8 cellular contexts compared by ENCODE assay signal in genomic region chrX:119655125-119655524, GRCh38. TPM values are rescaled to one million over a fixed set of nuclear protein-coding genes. Genes with fewer than 3 reads are reported as not detected.
DNase-seq lines count a peak whose midpoint lies in the region; ATAC-seq, FAIRE-seq and TF ChIP-seq lines count a peak whose summit lies in the region.

No MANE protein-coding gene starts in this region.

- H3K9me3 ChIP-seq in fibroblast of lung (ENCODE audit: control insufficient read depth, insufficient read depth, low read depth, low read length), result no peaks in the 10 kb centered on the region

- no peak overlapping the region for H3K4me2 ChIP-seq in fibroblast of lung (ENCODE audit: extremely low read depth, insufficient read depth, low read length)

- no peaks in the 10 kb centered on the region for H3K27me3 ChIP-seq in fibroblast of lung (ENCODE audit: control insufficient read depth, insufficient read depth, low read length)

- no peak for ATAC-seq in GM19395 (IDR thresholded peaks at IDR 0.05; ENCODE audit: unreplicated experiment)
- no peak for ATAC-seq in GM18519 (IDR thresholded peaks at IDR 0.05; ENCODE audit: low FRiP score, unreplicated experiment)

- DNase-seq in H54 (ENCODE audit: insufficient read length, low spot score) (peak; percentile 41), fibroblast of lung (ENCODE audit: low read depth in 2 of 2) (peak; percentile 63 to 90), NCI-H526 treated with DMSO at 0.1 percent for 48 hours (lab: John Stamatoyannopoulos, UW) (no peak), COLO668 (lab: John Stamatoyannopoulos, UW; ENCODE audit: unreplicated experiment) (no peak)
- peak; percentile 74 for DNase-seq in activated CD8-positive, alpha-beta memory T cell treated with anti-CD3 and anti-CD28 coated beads for 24 hours
- peak in 3 of 4 experiments; percentile 25 to 48 (median 35) for DNase-seq in stimulated activated CD4-positive, alpha-beta T cell treated with anti-CD3 and anti-CD28 coated beads, Interleukin-1b, Interleukin-23, amount 100 ng/mL, for 24 hours (ENCODE audit: low read depth in 4 of 4, low spot score in 1 of 4)

- no peak overlapping the region for H3K9ac ChIP-seq in fibroblast of lung (ENCODE audit: insufficient read depth, low read length)

- H3K4me1 ChIP-seq in fibroblast of lung (ENCODE audit: control insufficient read depth, extremely low read depth, insufficient read depth, low read length), result peaks cover 2% of the 10 kb centered on the region

- H3K36me3 ChIP-seq in fibroblast of lung (ENCODE audit: control insufficient read depth, insufficient read depth, low read length), result no peaks in the 10 kb centered on the region

- H2AFZ ChIP-seq in fibroblast of lung (ENCODE audit: low read length), result no peak overlapping the region

- no peak overlapping the region for H3K27ac ChIP-seq in fibroblast of lung (ENCODE audit: insufficient read depth, low read length)

- TF ChIP-seq CTCF in fibroblast of lung (conservative IDR thresholded peaks at IDR 0.05 in 1 of 2, IDR thresholded peaks at IDR 0.05 in 1 of 2; ENCODE audit: low read depth in 1 of 2, low read length in 2 of 2), result no peak

- H3K79me2 ChIP-seq in fibroblast of lung (ENCODE audit: control insufficient read depth, insufficient read depth, low read length), result no peaks in the 10 kb centered on the region

- no peak for TF ChIP-seq POLR2A in H54 (IDR thresholded peaks at IDR 0.05; ENCODE audit: low read depth, low read length)

- no peaks in the 10 kb centered on the region for H4K20me1 ChIP-seq in fibroblast of lung (ENCODE audit: control insufficient read depth, extremely low read depth, insufficient read depth, low read length)

- no peak overlapping the region for H3K4me3 ChIP-seq in fibroblast of lung (replicated peaks in 1 of 4; ENCODE audit: control extremely low read depth in 1 of 4, insufficient read depth in 1 of 4, low read depth in 3 of 4, low read length in 4 of 4)

- peak; percentile 86 for FAIRE-seq in H54 (lab: Jason Lieb, UNC)

RNA-seq across cellular contexts. Expression of gene SEPTIN6, which starts 37.8 kb away (rescaled TPM):
- total RNA-seq in fibroblast of lung, result 5.6 and 5.9 TPM in 2 replicates
- polyA plus RNA-seq in fibroblast of lung, result 12.8 and 19.9 TPM in 2 replicates
- 11.6 and 14.6 TPM in 2 replicates for polyA plus RNA-seq in fibroblast of lung (2012)
- polyA minus RNA-seq in fibroblast of lung (ENCODE audit: low replicate concordance), result 10.9 and 22.3 TPM in 2 replicates

RNA-seq across cellular contexts. Expression of gene NKRF, which starts 48.9 kb away (rescaled TPM):
- 3.9 and 4.1 TPM in 2 replicates for total RNA-seq in fibroblast of lung
- polyA plus RNA-seq in fibroblast of lung, result 7.1 and 7.4 TPM in 2 replicates
- 5.5 and 6.0 TPM in 2 replicates for polyA plus RNA-seq in fibroblast of lung (2012)
- 1.3 and 2.6 TPM in 2 replicates for polyA minus RNA-seq in fibroblast of lung (ENCODE audit: low replicate concordance)

Comparison
In these comparisons a context has a peak if more than half of its experiments do, and no peak if none do; other contexts are left out.
1. DNase-seq: peak in H54 (single experiment), activated CD8-positive, alpha-beta memory T cell treated with anti-CD3 and anti-CD28 coated beads for 24 hours (single experiment), fibroblast of lung (2 of 2) and stimulated activated CD4-positive, alpha-beta T cell treated with anti-CD3 and anti-CD28 coated beads, Interleukin-1b, Interleukin-23, amount 100 ng/mL, for 24 hours (3 of 4); none in NCI-H526 treated with DMSO at 0.1 percent for 48 hours (single experiment) and COLO668 (single experiment).